ENCODE assay signal across 13 cellular contexts in the genomic region with DNA sequence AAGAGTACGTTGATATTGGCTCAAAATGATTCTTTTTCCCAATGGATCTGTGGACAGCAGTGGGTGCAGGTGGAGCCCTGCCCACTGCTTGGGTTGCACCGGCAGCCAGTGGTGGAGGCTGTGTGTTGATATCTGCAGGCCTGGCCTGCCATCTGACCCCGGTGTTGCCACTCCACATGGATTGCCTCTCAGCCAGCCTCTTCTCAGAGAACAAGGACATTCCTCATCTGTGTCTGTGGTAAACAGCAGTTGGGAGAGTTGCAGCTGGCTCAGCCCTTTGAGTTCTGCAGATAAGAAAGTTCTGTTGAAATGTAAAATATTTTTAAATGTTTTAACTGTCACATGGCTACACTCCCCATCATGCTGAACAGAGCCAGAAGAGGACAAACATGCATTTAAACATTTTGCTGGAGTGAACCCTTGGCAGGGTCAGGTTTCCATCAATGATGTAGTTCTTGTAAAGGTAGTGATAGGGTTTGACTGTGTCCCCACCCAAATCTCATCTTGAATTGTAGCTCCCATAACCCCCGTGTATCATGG.
DNase-seq lines count a peak whose midpoint lies in the region; ATAC-seq and TF ChIP-seq lines count a peak whose summit lies in the region.
"Had no signal": no experiment of that assay in that cellular context is flagged by ENCODE, and none has a peak within 500 bp of the region (broad histone marks: within the 10 kb centered on the region; RNA-seq: fewer than 3 reads in every experiment).

No MANE protein-coding gene starts in this region.

- intact Hi-C loops in adrenal gland (cut with DNase I) (no loop called here), tibial artery (cut with DNase I; ENCODE audit: low total_unique reads) (no loop called here)

- H3K9me3 Mint-ChIP-seq in mesothelial cell of epicardium (no peaks in the 10 kb centered on the region), type B pancreatic cell (peaks cover 4% of the 10 kb centered on the region)
- no peaks in the 10 kb centered on the region for H3K9me3 Mint-ChIP-seq in activated CD4-positive, alpha-beta memory T cell treated with anti-CD3 and anti-CD28 coated beads, Interleukin-2, amount 10 ng/mL, durations not matched to agents 7 days and 5 days
- H3K9me3 Mint-ChIP-seq: T-helper 2 cell treated with Interferon-gamma antibody and Interleukin-4, amounts not matched to agents 5 μg/mL and 100 μg/mL, for 36 hours had no signal

- no peaks in the 10 kb centered on the region for H3K27me3 ChIP-seq in adrenal gland
- no peaks in the 10 kb centered on the region for H3K27me3 ChIP-seq in gastroesophageal sphincter
- no peaks in the 10 kb centered on the region for H3K27me3 ChIP-seq in tibial artery
- H3K27me3 ChIP-seq: BLaER1 had no signal

- H3K27ac ChIP-seq in adrenal gland (peak overlapping the region in 3 of 5 donors; percentile 9 to 68 (median 50)), gastroesophageal sphincter (peak overlapping the region in 3 of 4 donors; percentile 32 to 62 (median 54)), tibial artery (peak overlapping the region; percentile 65 to 74)
- H3K27ac ChIP-seq: BLaER1 had no signal

- no peaks in the 10 kb centered on the region for H3K36me3 Mint-ChIP-seq in mesothelial cell of epicardium
- H3K36me3 Mint-ChIP-seq in activated CD4-positive, alpha-beta memory T cell treated with anti-CD3 and anti-CD28 coated beads, Interleukin-2, amount 10 ng/mL, durations not matched to agents 7 days and 5 days (ENCODE audit: low read depth), result no peaks in the 10 kb centered on the region
- H3K36me3 Mint-ChIP-seq in type B pancreatic cell, result no peaks in the 10 kb centered on the region

- DNase-seq in adrenal gland (peak; percentile 18 to 78 (median 50)), mesothelial cell of epicardium (ENCODE audit: low spot score in 2 of 2, unreplicated experiment in 2 of 2) (no peak), tibial artery (peak; percentile 90 to 91), DMS 273 treated with DMSO at 0.1 percent for 48 hours (lab: John Stamatoyannopoulos, UW) (no peak), type B pancreatic cell (ENCODE audit: extremely low spot score, unreplicated experiment) (no peak)
- DNase-seq in stimulated activated naive CD4-positive, alpha-beta T cell (lab: John Stamatoyannopoulos, UW), result no peak
- no peak for DNase-seq in activated CD4-positive, alpha-beta memory T cell treated with anti-CD3 and anti-CD28 coated beads, Interleukin-2, amount 10 ng/mL, durations not matched to agents 7 days and 5 days
- DNase-seq: activated gamma-delta T cell, NCI-H1092 had no signal

- H3K27me3 Mint-ChIP-seq in mesothelial cell of epicardium (ENCODE audit: low read depth), result peaks cover 20% of the 10 kb centered on the region
- H3K27me3 Mint-ChIP-seq in activated CD4-positive, alpha-beta memory T cell treated with anti-CD3 and anti-CD28 coated beads, Interleukin-2, amount 10 ng/mL, durations not matched to agents 7 days and 5 days, result peaks cover 7% of the 10 kb centered on the region
- H3K27me3 Mint-ChIP-seq in type B pancreatic cell, result peaks cover 26% of the 10 kb centered on the region

- H3K4me3 Mint-ChIP-seq in mesothelial cell of epicardium (no peak overlapping the region), type B pancreatic cell (no peak overlapping the region)
- H3K4me3 Mint-ChIP-seq in activated CD4-positive, alpha-beta memory T cell treated with anti-CD3 and anti-CD28 coated beads, Interleukin-2, amount 10 ng/mL, durations not matched to agents 7 days and 5 days, result no peak overlapping the region
- H3K4me3 Mint-ChIP-seq: T-helper 2 cell treated with Interferon-gamma antibody and Interleukin-4, amounts not matched to agents 5 μg/mL and 100 μg/mL, for 36 hours had no signal

- H3K4me1 Mint-ChIP-seq in mesothelial cell of epicardium (peaks cover 12% of the 10 kb centered on the region), type B pancreatic cell (ENCODE audit: unreplicated experiment) (no peaks in the 10 kb centered on the region)
- no peaks in the 10 kb centered on the region for H3K4me1 Mint-ChIP-seq in activated CD4-positive, alpha-beta memory T cell treated with anti-CD3 and anti-CD28 coated beads, Interleukin-2, amount 10 ng/mL, durations not matched to agents 7 days and 5 days

- TF ChIP-seq CTCF in adrenal gland (IDR thresholded peaks at IDR 0.05), result no peak
- TF ChIP-seq CTCF in gastroesophageal sphincter (IDR thresholded peaks at IDR 0.05), result no peak
- no peak for TF ChIP-seq CTCF in mesothelial cell of epicardium (IDR thresholded peaks at IDR 0.05; ENCODE audit: unreplicated experiment)
- TF ChIP-seq CTCF in tibial artery (IDR thresholded peaks at IDR 0.05), result no peak
- no peak for TF ChIP-seq CTCF in type B pancreatic cell (conservative IDR thresholded peaks at IDR 0.05)

- H3K9me3 ChIP-seq in adrenal gland (replicated peaks in 1 of 3), result no peaks in the 10 kb centered on the region
- H3K9me3 ChIP-seq in gastroesophageal sphincter, result no peaks in the 10 kb centered on the region
- H3K9me3 ChIP-seq in tibial artery, result no peaks in the 10 kb centered on the region
- H3K9me3 ChIP-seq: BLaER1 had no signal

- no peaks in the 10 kb centered on the region for H3K36me3 ChIP-seq in adrenal gland (replicated peaks in 1 of 2)
- no peaks in the 10 kb centered on the region for H3K36me3 ChIP-seq in gastroesophageal sphincter
- no peaks in the 10 kb centered on the region for H3K36me3 ChIP-seq in tibial artery
- H3K36me3 ChIP-seq: BLaER1 had no signal

- H3K27ac Mint-ChIP-seq in mesothelial cell of epicardium (peak overlapping the region; percentile 32), type B pancreatic cell (no peak overlapping the region)
- no peak overlapping the region for H3K27ac Mint-ChIP-seq in activated CD4-positive, alpha-beta memory T cell treated with anti-CD3 and anti-CD28 coated beads, Interleukin-2, amount 10 ng/mL, durations not matched to agents 7 days and 5 days
- H3K27ac Mint-ChIP-seq: T-helper 2 cell treated with Interferon-gamma antibody and Interleukin-4, amounts not matched to agents 5 μg/mL and 100 μg/mL, for 36 hours had no signal

- WGBS in adrenal gland, 4 donors, result 31 to 58% (median 43%) methylated on average over 4 of the region's 4 CpGs
- 7 to 10% methylated on average over 3 to 4 of the region's 4 CpGs for WGBS in gastroesophageal sphincter (ENCODE audit: low coverage in 1 of 2), 2 donors

- ATAC-seq in gastroesophageal sphincter, result peak; percentile 61
- ATAC-seq: Panc1 had no signal

- H3K4me1 ChIP-seq in adrenal gland (replicated peaks in 1 of 2) (peaks cover 0 to 4% of the 10 kb centered on the region in 2 donors), gastroesophageal sphincter (peaks cover 7 to 21% (median 12%) of the 10 kb centered on the region in 3 donors), tibial artery (peaks cover 0 to 50% (median 34%) of the 10 kb centered on the region in 4 donors)

- CTCF ChIA-PET in activated CD4-positive, alpha-beta memory T cell treated with anti-CD3 and anti-CD28 coated beads, Interleukin-2, amount 10 ng/mL, durations not matched to agents 7 days and 5 days (lab: Charles Lee), result no interaction called here

- TF ChIP-seq POLR2A in adrenal gland (IDR thresholded peaks at IDR 0.05) (no peak), gastroesophageal sphincter (IDR thresholded peaks at IDR 0.05) (no peak)

- POLR2A ChIA-PET in activated CD4-positive, alpha-beta memory T cell treated with anti-CD3 and anti-CD28 coated beads, Interleukin-2, amount 10 ng/mL, durations not matched to agents 7 days and 5 days (lab: Charles Lee), result no interaction called here

- TF ChIP-seq EP300 in gastroesophageal sphincter (IDR thresholded peaks at IDR 0.05), result no peak

- no peak overlapping the region for H3K4me3 ChIP-seq in adrenal gland
- no peak overlapping the region for H3K4me3 ChIP-seq in gastroesophageal sphincter
- H3K4me3 ChIP-seq in tibial artery, result no peak overlapping the region
- H3K4me3 ChIP-seq: BLaER1 had no signal

Comparison
In these comparisons a context has a peak if more than half of its experiments do, and no peak if none do; other contexts are left out.
1. DNase-seq: peak in adrenal gland (7 of 7) and tibial artery (2 of 2); none in mesothelial cell of epicardium (0 of 2), stimulated activated naive CD4-positive, alpha-beta T cell (0 of 6), DMS 273 treated with DMSO at 0.1 percent for 48 hours (single experiment), activated CD4-positive, alpha-beta memory T cell treated with anti-CD3 and anti-CD28 coated beads, Interleukin-2, amount 10 ng/mL, durations not matched to agents 7 days and 5 days (single experiment) and type B pancreatic cell (single experiment).
2. Peak in every context shown above with its lines, with median percentiles within 50 percentile points of each other: H3K27ac ChIP-seq.